ENCODE assay signal across 8 cellular contexts in genomic region chr5:172187118-172188032, GRCh38. TPM values are rescaled to one million over a fixed set of nuclear protein-coding genes. Genes with fewer than 3 reads are reported as not detected.
A peak's percentile ranks its signal among the peaks of the same experiment; 100 is the strongest.
DNase-seq lines count a peak whose midpoint lies in the region; ATAC-seq and TF ChIP-seq lines count a peak whose summit lies in the region.

No MANE protein-coding gene starts in this region.

- H3K27me3 ChIP-seq in endocrine pancreas (ENCODE audit: control insufficient read depth, insufficient read depth, low read length) = no peaks in the 10 kb centered on the region

- H3K27ac Mint-ChIP-seq in activated CD8-positive, alpha-beta memory T cell treated with anti-CD3 and anti-CD28 coated beads, Interleukin-2, amount 10 ng/mL, durations not matched to agents 7 days and 5 days = peak overlapping the region; percentile 90
- peak overlapping the region; percentile 98 for H3K27ac Mint-ChIP-seq in stimulated activated naive CD8-positive, alpha-beta T cell treated with anti-CD3 and anti-CD28 coated beads, Interleukin-15, Interleukin-2, amounts not matched to agents 100 ng/mL and 50 ng/mL, for 24 hours

- H3K4me1 Mint-ChIP-seq in activated CD8-positive, alpha-beta memory T cell treated with anti-CD3 and anti-CD28 coated beads, Interleukin-2, amount 10 ng/mL, durations not matched to agents 7 days and 5 days = peaks cover 36% of the 10 kb centered on the region
- peaks cover 52% of the 10 kb centered on the region for H3K4me1 Mint-ChIP-seq in stimulated activated naive CD8-positive, alpha-beta T cell treated with anti-CD3 and anti-CD28 coated beads, Interleukin-15, Interleukin-2, amounts not matched to agents 100 ng/mL and 50 ng/mL, for 24 hours (ENCODE audit: low read depth)

- no peaks in the 10 kb centered on the region for H3K27me3 Mint-ChIP-seq in activated CD8-positive, alpha-beta memory T cell treated with anti-CD3 and anti-CD28 coated beads, Interleukin-2, amount 10 ng/mL, durations not matched to agents 7 days and 5 days
- no peaks in the 10 kb centered on the region for H3K27me3 Mint-ChIP-seq in stimulated activated naive CD8-positive, alpha-beta T cell treated with anti-CD3 and anti-CD28 coated beads, Interleukin-15, Interleukin-2, amounts not matched to agents 100 ng/mL and 50 ng/mL, for 24 hours

- DNase-seq in NCI-H2081 (lab: John Stamatoyannopoulos, UW) (peak; percentile 13 to 42), NCI-H2081 treated with DMSO at 0.1 percent for 48 hours (lab: John Stamatoyannopoulos, UW) (no peak), NCI-H774 (lab: John Stamatoyannopoulos, UW) (peak; percentile 20), mucosa of descending colon (peak; percentile 79 to 87 (median 79))
- peak; percentile 84 for DNase-seq in activated CD8-positive, alpha-beta memory T cell treated with anti-CD3 and anti-CD28 coated beads, Interleukin-2, amount 10 ng/mL, durations not matched to agents 7 days and 5 days

- TF ChIP-seq CTCF in mucosa of descending colon (IDR thresholded peaks at IDR 0.05) = no peak

- H3K9me3 Mint-ChIP-seq in activated CD8-positive, alpha-beta memory T cell treated with anti-CD3 and anti-CD28 coated beads, Interleukin-2, amount 10 ng/mL, durations not matched to agents 7 days and 5 days (ENCODE audit: low read depth) = no peaks in the 10 kb centered on the region
- no peaks in the 10 kb centered on the region for H3K9me3 Mint-ChIP-seq in stimulated activated naive CD8-positive, alpha-beta T cell treated with anti-CD3 and anti-CD28 coated beads, Interleukin-15, Interleukin-2, amounts not matched to agents 100 ng/mL and 50 ng/mL, for 24 hours

- H3K4me3 Mint-ChIP-seq in activated CD8-positive, alpha-beta memory T cell treated with anti-CD3 and anti-CD28 coated beads, Interleukin-2, amount 10 ng/mL, durations not matched to agents 7 days and 5 days = peak overlapping the region; percentile 94
- H3K4me3 Mint-ChIP-seq in stimulated activated naive CD8-positive, alpha-beta T cell treated with anti-CD3 and anti-CD28 coated beads, Interleukin-15, Interleukin-2, amounts not matched to agents 100 ng/mL and 50 ng/mL, for 24 hours = peak overlapping the region; percentile 99

- peak overlapping the region; percentile 57 for H3K4me3 ChIP-seq in endocrine pancreas (ENCODE audit: control insufficient read depth, insufficient read depth, low read length)
- H3K4me3 ChIP-seq in mucosa of descending colon = peak overlapping the region; percentile 77

- peak overlapping the region; percentile 79 for H3K9ac ChIP-seq in endocrine pancreas (ENCODE audit: control insufficient read depth, insufficient read depth, low read length)

- H3K36me3 ChIP-seq in endocrine pancreas (ENCODE audit: control insufficient read depth, insufficient read depth, low read length) (no peaks in the 10 kb centered on the region), mucosa of descending colon (ENCODE audit: low read depth) (no peaks in the 10 kb centered on the region)

- peak; percentile 21 for ATAC-seq in HG02938 (IDR thresholded peaks at IDR 0.05; ENCODE audit: unreplicated experiment)
- peak; percentile 37 for ATAC-seq in activated CD8-positive, alpha-beta memory T cell treated with anti-CD3 and anti-CD28 coated beads, Interleukin-2, amount 10 ng/mL, durations not matched to agents 7 days and 5 days
- ATAC-seq in mucosa of descending colon = peak; percentile 66

- CTCF ChIA-PET in activated CD8-positive, alpha-beta memory T cell treated with anti-CD3 and anti-CD28 coated beads, Interleukin-2, amount 10 ng/mL, durations not matched to agents 7 days and 5 days (lab: Charles Lee) = interaction anchor here (0.7 to 10.6 kb wide), 19 partner anchors 12 to 528 kb away, joined by 3 to 257 read pairs (median 5); partner anchors contain the start of gene FBXW11

- intact Hi-C loops in mucosa of descending colon (cut with DNase I, micrococcal nuclease) = loop anchor here (5.0 kb wide), 2 partner anchors 75 to 80 kb away; no protein-coding TSS in a partner anchor

- H3K9me3 ChIP-seq in endocrine pancreas (ENCODE audit: control insufficient read depth, low read length) = no peaks in the 10 kb centered on the region
- no peaks in the 10 kb centered on the region for H3K9me3 ChIP-seq in mucosa of descending colon

- H3K4me1 ChIP-seq in endocrine pancreas (ENCODE audit: control insufficient read depth, insufficient read depth, low read length) (peaks cover 5% of the 10 kb centered on the region), mucosa of descending colon (ENCODE audit: low read depth) (peaks cover 6% of the 10 kb centered on the region)

- peaks cover 47% of the 10 kb centered on the region for H3K36me3 Mint-ChIP-seq in activated CD8-positive, alpha-beta memory T cell treated with anti-CD3 and anti-CD28 coated beads, Interleukin-2, amount 10 ng/mL, durations not matched to agents 7 days and 5 days
- H3K36me3 Mint-ChIP-seq in stimulated activated naive CD8-positive, alpha-beta T cell treated with anti-CD3 and anti-CD28 coated beads, Interleukin-15, Interleukin-2, amounts not matched to agents 100 ng/mL and 50 ng/mL, for 24 hours (ENCODE audit: low read depth) = peaks cover 17% of the 10 kb centered on the region

RNA-seq across cellular contexts. Expression of gene STK10, which starts 0.6 kb away (rescaled TPM):
- 100 to 1,000 TPM; 223 to 327 TPM for total RNA-seq in activated CD8-positive, alpha-beta memory T cell treated with anti-CD3 and anti-CD28 coated beads, Interleukin-2, amount 10 ng/mL, durations not matched to agents 7 days and 5 days
- 10 to 100 TPM; 22.7 to 36.3 (median 29.9) TPM for total RNA-seq in mucosa of descending colon

RNA-seq across cellular contexts. Expression of gene EFCAB9, which starts 6.6 kb away (rescaled TPM):
- total RNA-seq in activated CD8-positive, alpha-beta memory T cell treated with anti-CD3 and anti-CD28 coated beads, Interleukin-2, amount 10 ng/mL, durations not matched to agents 7 days and 5 days = not detected
- not detected for total RNA-seq in mucosa of descending colon

Comparison
In these comparisons a context has a peak if more than half of its experiments do, and no peak if none do; other contexts are left out.
1. RNA of gene STK10, which starts 0.6 kb away (total RNA-seq): 223 to 327 TPM in activated CD8-positive, alpha-beta memory T cell treated with anti-CD3 and anti-CD28 coated beads, Interleukin-2, amount 10 ng/mL, durations not matched to agents 7 days and 5 days; 22.7 to 36.3 TPM in mucosa of descending colon; every median in the first group is over 4 times any median in the second.
2. Peak in every context shown above with its lines, with median percentiles within 50 percentile points of each other: ATAC-seq.